Comparison of ENCODE assay signal across 1 cellular context in the genomic region with DNA sequence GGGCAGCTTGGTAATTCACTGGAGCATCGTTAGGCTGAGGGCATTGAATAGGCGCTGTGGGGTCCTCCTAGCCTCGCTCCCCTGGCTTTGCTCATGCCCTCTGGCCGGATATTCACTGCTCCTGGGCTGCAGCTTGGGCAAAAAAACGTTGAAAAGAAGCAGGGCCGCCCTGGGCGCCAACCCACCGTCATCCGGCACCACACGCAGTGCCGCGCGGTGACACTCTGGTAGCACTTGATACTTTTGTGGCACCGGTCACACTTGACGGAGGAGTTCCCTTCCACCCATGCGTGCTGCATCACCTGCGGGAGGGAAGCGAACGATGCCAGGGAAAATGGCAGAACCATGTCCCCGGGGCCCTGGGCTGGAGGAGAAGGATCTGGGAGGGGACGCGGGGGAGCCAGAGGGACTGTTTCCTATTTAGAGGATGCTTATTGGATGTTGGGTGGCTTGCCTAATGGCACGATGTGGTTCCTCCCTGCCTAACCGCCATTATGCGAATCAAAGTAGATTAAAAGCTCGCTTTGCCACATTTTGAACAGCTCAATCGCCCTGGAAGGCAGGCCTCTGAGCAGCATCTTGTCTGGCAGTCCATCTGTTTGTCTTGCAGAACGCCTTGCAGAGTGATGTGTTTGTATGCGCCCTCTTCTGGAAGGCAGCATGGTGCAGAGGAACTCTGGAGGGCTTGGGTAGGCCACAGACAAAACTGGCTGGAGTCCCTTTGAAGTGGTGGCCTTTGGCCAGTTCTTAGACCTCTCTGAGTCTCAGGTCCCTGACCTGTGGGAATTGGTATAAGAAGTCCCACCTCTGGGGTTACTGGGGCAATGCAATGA.
TF ChIP-seq lines count a peak whose summit lies in the region.

No MANE protein-coding gene starts in this region.

TF ChIP-seq in GM23338, 12 proteins besides CTCF, POLR2A, EP300 and RAD21 (continued from another document):
- TF ChIP-seq, protein P1, sequence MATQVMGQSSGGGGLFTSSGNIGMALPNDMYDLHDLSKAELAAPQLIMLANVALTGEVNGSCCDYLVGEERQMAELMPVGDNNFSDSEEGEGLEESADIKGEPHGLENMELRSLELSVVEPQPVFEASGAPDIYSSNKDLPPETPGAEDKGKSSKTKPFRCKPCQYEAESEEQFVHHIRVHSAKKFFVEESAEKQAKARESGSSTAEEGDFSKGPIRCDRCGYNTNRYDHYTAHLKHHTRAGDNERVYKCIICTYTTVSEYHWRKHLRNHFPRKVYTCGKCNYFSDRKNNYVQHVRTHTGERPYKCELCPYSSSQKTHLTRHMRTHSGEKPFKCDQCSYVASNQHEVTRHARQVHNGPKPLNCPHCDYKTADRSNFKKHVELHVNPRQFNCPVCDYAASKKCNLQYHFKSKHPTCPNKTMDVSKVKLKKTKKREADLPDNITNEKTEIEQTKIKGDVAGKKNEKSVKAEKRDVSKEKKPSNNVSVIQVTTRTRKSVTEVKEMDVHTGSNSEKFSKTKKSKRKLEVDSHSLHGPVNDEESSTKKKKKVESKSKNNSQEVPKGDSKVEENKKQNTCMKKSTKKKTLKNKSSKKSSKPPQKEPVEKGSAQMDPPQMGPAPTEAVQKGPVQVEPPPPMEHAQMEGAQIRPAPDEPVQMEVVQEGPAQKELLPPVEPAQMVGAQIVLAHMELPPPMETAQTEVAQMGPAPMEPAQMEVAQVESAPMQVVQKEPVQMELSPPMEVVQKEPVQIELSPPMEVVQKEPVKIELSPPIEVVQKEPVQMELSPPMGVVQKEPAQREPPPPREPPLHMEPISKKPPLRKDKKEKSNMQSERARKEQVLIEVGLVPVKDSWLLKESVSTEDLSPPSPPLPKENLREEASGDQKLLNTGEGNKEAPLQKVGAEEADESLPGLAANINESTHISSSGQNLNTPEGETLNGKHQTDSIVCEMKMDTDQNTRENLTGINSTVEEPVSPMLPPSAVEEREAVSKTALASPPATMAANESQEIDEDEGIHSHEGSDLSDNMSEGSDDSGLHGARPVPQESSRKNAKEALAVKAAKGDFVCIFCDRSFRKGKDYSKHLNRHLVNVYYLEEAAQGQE (IDR thresholded peaks at IDR 0.05; ENCODE audit: unreplicated experiment), result no peak
- TF ChIP-seq EZH2phosphoT487 (IDR thresholded peaks at IDR 0.05; ENCODE audit: unreplicated experiment) (no peak), ETS1 (IDR thresholded peaks at IDR 0.05) (no peak), EZH2 (IDR thresholded peaks at IDR 0.05; ENCODE audit: low read depth, unreplicated experiment) (no peak), NANOG (IDR thresholded peaks at IDR 0.05; ENCODE audit: borderline replicate concordance) (no peak), POLR2AphosphoS5 (IDR thresholded peaks at IDR 0.05; ENCODE audit: low read depth) (no peak), CREB1 (CRISPR knock-in tag; IDR thresholded peaks at IDR 0.05; ENCODE audit: low read depth) (no peak)
